25 cellular contexts compared by ENCODE assay signal in the genomic region with DNA sequence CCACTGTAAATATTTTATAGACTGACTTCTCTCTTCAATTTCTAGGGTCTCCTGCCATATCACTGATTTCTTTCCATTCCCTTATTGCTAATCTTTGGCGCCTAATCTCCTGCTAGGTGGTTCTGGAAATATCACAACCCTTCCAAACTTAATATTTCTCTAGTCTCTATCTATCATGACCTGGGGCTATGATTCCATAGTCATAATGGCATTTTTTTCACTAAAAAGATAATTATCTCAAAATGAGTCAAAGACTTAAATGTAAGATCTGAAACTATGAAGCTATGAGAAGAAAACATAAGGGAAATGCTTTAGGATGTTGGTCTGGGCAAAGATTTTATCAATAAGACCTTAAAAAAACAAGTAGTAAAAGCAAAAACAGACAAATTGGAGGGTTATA.
"Had no signal": no experiment of that assay in that cellular context is flagged by ENCODE, and none has a peak within 500 bp of the region (broad histone marks: within the 10 kb centered on the region; RNA-seq: fewer than 3 reads in every experiment).

No MANE protein-coding gene starts in this region.

- H3K9me3 Mint-ChIP-seq: activated CD4-positive, alpha-beta memory T cell treated with anti-CD3 and anti-CD28 coated beads, Interleukin-2, amount 10 ng/mL, durations not matched to agents 7 days and 5 days; activated CD4-positive, alpha-beta T cell treated with anti-CD3 and anti-CD28 coated beads, Interleukin-2, amount 10 ng/mL, durations not matched to agents 7 days and 5 days; activated naive CD4-positive, alpha-beta T cell treated with anti-CD3 and anti-CD28 coated beads, Interleukin-2, amount 10 ng/mL, durations not matched to agents 7 days and 5 days; activated naive CD4-positive, alpha-beta T cell treated with anti-CD3 and anti-CD28 coated beads, Interleukin-2, amount 50 U/mL, for 72 hours; activated naive CD8-positive, alpha-beta T cell treated with anti-CD3 and anti-CD28 coated beads, Interleukin-2, amount 10 ng/mL, durations not matched to agents 7 days and 5 days; activated T-cell treated with anti-CD3 and anti-CD28 coated beads, Interleukin-2, amount 50 U/mL, for 24 hours; activated T-cell treated with anti-CD3 and anti-CD28 coated beads, Interleukin-2, amount 50 U/mL, for 72 hours; brain; central memory CD8-positive, alpha-beta T cell; dendritic cell treated with granulocyte-macrophage colony-stimulating factor and Interleukin-4, amounts not matched to agents 40 ng/mL and 50 ng/mL, for 4 days; endodermal cell; WTC11 had no signal

- H3K27ac Mint-ChIP-seq: activated CD4-positive, alpha-beta memory T cell treated with anti-CD3 and anti-CD28 coated beads, Interleukin-2, amount 10 ng/mL, durations not matched to agents 7 days and 5 days; activated CD4-positive, alpha-beta T cell treated with anti-CD3 and anti-CD28 coated beads, Interleukin-2, amount 10 ng/mL, durations not matched to agents 7 days and 5 days; activated naive CD4-positive, alpha-beta T cell treated with anti-CD3 and anti-CD28 coated beads, Interleukin-2, amount 10 ng/mL, durations not matched to agents 7 days and 5 days; activated naive CD4-positive, alpha-beta T cell treated with anti-CD3 and anti-CD28 coated beads, Interleukin-2, amount 50 U/mL, for 72 hours; activated naive CD8-positive, alpha-beta T cell treated with anti-CD3 and anti-CD28 coated beads, Interleukin-2, amount 10 ng/mL, durations not matched to agents 7 days and 5 days; activated T-cell treated with anti-CD3 and anti-CD28 coated beads, Interleukin-2, amount 50 U/mL, for 24 hours; activated T-cell treated with anti-CD3 and anti-CD28 coated beads, Interleukin-2, amount 50 U/mL, for 72 hours; brain; dendritic cell treated with granulocyte-macrophage colony-stimulating factor and Interleukin-4, amounts not matched to agents 40 ng/mL and 50 ng/mL, for 4 days; endodermal cell; WTC11 had no signal

- H3K27me3 ChIP-seq: ascending aorta, dorsolateral prefrontal cortex, heart left ventricle had no signal

- H3K4me3 ChIP-seq: ascending aorta, coronary artery, dorsolateral prefrontal cortex, heart left ventricle had no signal

- H3K4me1 Mint-ChIP-seq: activated CD4-positive, alpha-beta memory T cell treated with anti-CD3 and anti-CD28 coated beads, Interleukin-2, amount 10 ng/mL, durations not matched to agents 7 days and 5 days; activated CD4-positive, alpha-beta T cell treated with anti-CD3 and anti-CD28 coated beads, Interleukin-2, amount 10 ng/mL, durations not matched to agents 7 days and 5 days; activated naive CD4-positive, alpha-beta T cell treated with anti-CD3 and anti-CD28 coated beads, Interleukin-2, amount 10 ng/mL, durations not matched to agents 7 days and 5 days; activated naive CD8-positive, alpha-beta T cell treated with anti-CD3 and anti-CD28 coated beads, Interleukin-2, amount 10 ng/mL, durations not matched to agents 7 days and 5 days; brain; central memory CD8-positive, alpha-beta T cell; WTC11 had no signal

- DNase-seq: activated CD4-positive, alpha-beta memory T cell treated with anti-CD3 and anti-CD28 coated beads, Interleukin-2, amount 10 ng/mL, durations not matched to agents 7 days and 5 days; activated CD4-positive, alpha-beta T cell treated with anti-CD3 and anti-CD28 coated beads for 1 hour; activated CD4-positive, alpha-beta T cell treated with anti-CD3 and anti-CD28 coated beads for 4 hours; activated CD4-positive, alpha-beta T cell treated with anti-CD3 and anti-CD28 coated beads, Interleukin-2, amount 10 ng/mL, durations not matched to agents 7 days and 5 days; activated CD4-positive, alpha-beta T cell treated with anti-CD3 and anti-CD28 coated beads, Interleukin-2, amount 50 U/mL, for 4 hours; activated CD8-positive, alpha-beta memory T cell treated with anti-CD3 and anti-CD28 coated beads, Interleukin-2, amount 50 U/mL, for 48 hours; activated gamma-delta T cell; activated naive CD4-positive, alpha-beta T cell; activated naive CD4-positive, alpha-beta T cell treated with anti-CD3 and anti-CD28 coated beads, Interleukin-2, amount 10 ng/mL, durations not matched to agents 7 days and 5 days; activated naive CD8-positive, alpha-beta T cell treated with anti-CD3 and anti-CD28 coated beads, Interleukin-2, amount 10 ng/mL, durations not matched to agents 7 days and 5 days; activated T-cell treated with anti-CD3 and anti-CD28 coated beads for 4 hours; activated T-cell treated with anti-CD3 and anti-CD28 coated beads, Interleukin-2, amount 50 U/mL, for 24 hours; activated T-cell treated with anti-CD3 and anti-CD28 coated beads, Interleukin-2, amount 50 U/mL, for 72 hours; dorsolateral prefrontal cortex; effector memory CD4-positive, alpha-beta T cell; endodermal cell; heart left ventricle; T-helper 2 cell had no signal

- H3K36me3 ChIP-seq: ascending aorta, heart left ventricle had no signal

- H3K27ac ChIP-seq: ascending aorta, coronary artery had no signal

- H3K4me3 Mint-ChIP-seq: activated CD4-positive, alpha-beta memory T cell treated with anti-CD3 and anti-CD28 coated beads, Interleukin-2, amount 10 ng/mL, durations not matched to agents 7 days and 5 days; activated CD4-positive, alpha-beta T cell treated with anti-CD3 and anti-CD28 coated beads, Interleukin-2, amount 10 ng/mL, durations not matched to agents 7 days and 5 days; activated naive CD4-positive, alpha-beta T cell treated with anti-CD3 and anti-CD28 coated beads, Interleukin-2, amount 10 ng/mL, durations not matched to agents 7 days and 5 days; activated naive CD8-positive, alpha-beta T cell treated with anti-CD3 and anti-CD28 coated beads, Interleukin-2, amount 10 ng/mL, durations not matched to agents 7 days and 5 days; activated T-cell treated with anti-CD3 and anti-CD28 coated beads, Interleukin-2, amount 50 U/mL, for 24 hours; activated T-cell treated with anti-CD3 and anti-CD28 coated beads, Interleukin-2, amount 50 U/mL, for 72 hours; brain; central memory CD8-positive, alpha-beta T cell; dendritic cell treated with granulocyte-macrophage colony-stimulating factor and Interleukin-4, amounts not matched to agents 40 ng/mL and 50 ng/mL, for 4 days; endodermal cell; WTC11 had no signal

- H3K9me3 ChIP-seq: ascending aorta, heart left ventricle had no signal

- H3K27me3 Mint-ChIP-seq: activated CD4-positive, alpha-beta memory T cell treated with anti-CD3 and anti-CD28 coated beads, Interleukin-2, amount 10 ng/mL, durations not matched to agents 7 days and 5 days; activated CD4-positive, alpha-beta T cell treated with anti-CD3 and anti-CD28 coated beads, Interleukin-2, amount 10 ng/mL, durations not matched to agents 7 days and 5 days; activated naive CD4-positive, alpha-beta T cell treated with anti-CD3 and anti-CD28 coated beads, Interleukin-2, amount 10 ng/mL, durations not matched to agents 7 days and 5 days; activated naive CD8-positive, alpha-beta T cell treated with anti-CD3 and anti-CD28 coated beads, Interleukin-2, amount 10 ng/mL, durations not matched to agents 7 days and 5 days; brain; central memory CD8-positive, alpha-beta T cell; dendritic cell treated with granulocyte-macrophage colony-stimulating factor and Interleukin-4, amounts not matched to agents 40 ng/mL and 50 ng/mL, for 4 days had no signal

- H3K36me3 Mint-ChIP-seq: activated naive CD4-positive, alpha-beta T cell treated with anti-CD3 and anti-CD28 coated beads, Interleukin-2, amount 10 ng/mL, durations not matched to agents 7 days and 5 days; activated naive CD4-positive, alpha-beta T cell treated with anti-CD3 and anti-CD28 coated beads, Interleukin-2, amount 50 U/mL, for 72 hours; activated naive CD8-positive, alpha-beta T cell treated with anti-CD3 and anti-CD28 coated beads, Interleukin-2, amount 10 ng/mL, durations not matched to agents 7 days and 5 days; brain; WTC11 had no signal
